17 cellular contexts compared by ENCODE assay signal in the genomic region with DNA sequence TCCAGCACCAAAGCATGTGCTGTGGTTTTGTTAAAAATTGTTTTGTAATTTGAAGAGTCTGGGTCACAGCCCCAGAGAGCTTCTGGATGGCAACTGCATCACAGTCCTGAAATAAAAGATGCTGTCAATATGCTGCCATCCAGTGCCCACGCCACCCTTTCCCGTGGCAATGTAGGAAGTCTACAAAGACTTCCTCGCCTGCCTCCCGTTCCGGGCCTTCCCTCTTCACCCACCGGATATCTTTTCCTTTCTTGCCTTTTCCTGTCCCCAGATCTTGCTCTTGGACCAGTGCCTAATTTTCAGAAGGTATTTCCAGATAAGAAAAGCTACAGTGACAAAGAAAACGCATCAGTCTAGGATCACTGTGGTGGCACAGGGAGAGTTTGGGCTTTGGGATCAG.
"Had no signal": no experiment of that assay in that cellular context is flagged by ENCODE, and none has a peak within 500 bp of the region (broad histone marks: within the 10 kb centered on the region; RNA-seq: fewer than 3 reads in every experiment).

No MANE protein-coding gene starts in this region.

- DNase-seq: activated B cell treated with CpG ODN at 0.5 μM for 24 hours; activated CD4-positive, alpha-beta memory T cell treated with anti-CD3 and anti-CD28 coated beads for 36 hours; activated CD4-positive, alpha-beta T cell treated with anti-CD3 and anti-CD28 coated beads for 4 hours; activated CD8-positive, alpha-beta memory T cell treated with anti-CD3 and anti-CD28 coated beads, Interleukin-2, amount 10 ng/mL, durations not matched to agents 7 days and 5 days; activated naive CD4-positive, alpha-beta T cell treated with anti-CD3 and anti-CD28 coated beads, Interleukin-2, amount 10 ng/mL, durations not matched to agents 7 days and 5 days; activated naive CD8-positive, alpha-beta T cell treated with anti-CD3 and anti-CD28 coated beads, Interleukin-2, amount 50 U/mL, for 24 hours; aorta; effector CD8-positive, alpha-beta T cell; left colon; naive B cell; stimulated activated naive CD8-positive, alpha-beta T cell treated with anti-CD3 and anti-CD28 coated beads, Interleukin-15, Interleukin-2, amounts not matched to agents 100 U/mL and 50 U/mL, for 24 hours; substantia nigra; SW 1271; upper lobe of left lung had no signal

- H3K27ac Mint-ChIP-seq: activated B cell treated with CpG ODN at 0.5 μM for 24 hours; activated CD4-positive, alpha-beta memory T cell treated with anti-CD3 and anti-CD28 coated beads for 36 hours; activated CD8-positive, alpha-beta memory T cell treated with anti-CD3 and anti-CD28 coated beads, Interleukin-2, amount 10 ng/mL, durations not matched to agents 7 days and 5 days; activated naive CD4-positive, alpha-beta T cell treated with anti-CD3 and anti-CD28 coated beads, Interleukin-2, amount 10 ng/mL, durations not matched to agents 7 days and 5 days; activated naive CD8-positive, alpha-beta T cell treated with anti-CD3 and anti-CD28 coated beads, Interleukin-2, amount 50 U/mL, for 24 hours; activated T-helper 2 cell treated with anti-CD3 and anti-CD28 coated beads, Interferon-gamma antibody, Interleukin-2, Interleukin-4, amounts not matched to agents 10 μg/mL and 5 μg/mL and 100 μg/mL, durations not matched to agents 14 hours and 24 hours and 36 hours had no signal

- H3K36me3 ChIP-seq: esophagus muscularis mucosa, upper lobe of left lung had no signal

- H3K27ac ChIP-seq: esophagus muscularis mucosa, parathyroid adenoma had no signal

- H3K27me3 Mint-ChIP-seq: activated B cell treated with CpG ODN at 0.5 μM for 24 hours; activated CD4-positive, alpha-beta memory T cell treated with anti-CD3 and anti-CD28 coated beads for 36 hours; activated CD8-positive, alpha-beta memory T cell treated with anti-CD3 and anti-CD28 coated beads, Interleukin-2, amount 10 ng/mL, durations not matched to agents 7 days and 5 days; activated naive CD4-positive, alpha-beta T cell treated with anti-CD3 and anti-CD28 coated beads, Interleukin-2, amount 10 ng/mL, durations not matched to agents 7 days and 5 days; activated naive CD8-positive, alpha-beta T cell treated with anti-CD3 and anti-CD28 coated beads, Interleukin-2, amount 50 U/mL, for 24 hours; naive B cell had no signal

- H3K4me1 Mint-ChIP-seq: activated B cell treated with CpG ODN at 0.5 μM for 24 hours; activated CD8-positive, alpha-beta memory T cell treated with anti-CD3 and anti-CD28 coated beads, Interleukin-2, amount 10 ng/mL, durations not matched to agents 7 days and 5 days; activated naive CD4-positive, alpha-beta T cell treated with anti-CD3 and anti-CD28 coated beads, Interleukin-2, amount 10 ng/mL, durations not matched to agents 7 days and 5 days; activated naive CD8-positive, alpha-beta T cell treated with anti-CD3 and anti-CD28 coated beads, Interleukin-2, amount 50 U/mL, for 24 hours; naive B cell had no signal

- H3K4me3 Mint-ChIP-seq: activated B cell treated with CpG ODN at 0.5 μM for 24 hours; activated CD4-positive, alpha-beta memory T cell treated with anti-CD3 and anti-CD28 coated beads for 36 hours; activated CD8-positive, alpha-beta memory T cell treated with anti-CD3 and anti-CD28 coated beads, Interleukin-2, amount 10 ng/mL, durations not matched to agents 7 days and 5 days; activated naive CD4-positive, alpha-beta T cell treated with anti-CD3 and anti-CD28 coated beads, Interleukin-2, amount 10 ng/mL, durations not matched to agents 7 days and 5 days; activated naive CD8-positive, alpha-beta T cell treated with anti-CD3 and anti-CD28 coated beads, Interleukin-2, amount 50 U/mL, for 24 hours; naive B cell had no signal

- H3K36me3 Mint-ChIP-seq: activated CD4-positive, alpha-beta memory T cell treated with anti-CD3 and anti-CD28 coated beads for 36 hours; activated CD8-positive, alpha-beta memory T cell treated with anti-CD3 and anti-CD28 coated beads, Interleukin-2, amount 10 ng/mL, durations not matched to agents 7 days and 5 days; activated naive CD4-positive, alpha-beta T cell treated with anti-CD3 and anti-CD28 coated beads, Interleukin-2, amount 10 ng/mL, durations not matched to agents 7 days and 5 days had no signal

- H2AFZ ChIP-seq: parathyroid adenoma had no signal

- H3K9me3 ChIP-seq: esophagus muscularis mucosa, upper lobe of left lung had no signal

- H3K27me3 ChIP-seq: esophagus muscularis mucosa, upper lobe of left lung had no signal

- H3K9ac ChIP-seq: parathyroid adenoma had no signal

- H3K79me2 ChIP-seq: parathyroid adenoma had no signal

- H3K4me3 ChIP-seq: esophagus muscularis mucosa, upper lobe of left lung had no signal

- ATAC-seq: activated CD8-positive, alpha-beta memory T cell treated with anti-CD3 and anti-CD28 coated beads, Interleukin-2, amount 10 ng/mL, durations not matched to agents 7 days and 5 days; activated naive CD8-positive, alpha-beta T cell treated with anti-CD3 and anti-CD28 coated beads, Interleukin-2, amount 50 U/mL, for 24 hours; left colon; stimulated activated naive CD8-positive, alpha-beta T cell treated with anti-CD3 and anti-CD28 coated beads, Interleukin-15, Interleukin-2, amounts not matched to agents 100 U/mL and 50 U/mL, for 24 hours had no signal

- H3K4me1 ChIP-seq: parathyroid adenoma had no signal

- H3K9me3 Mint-ChIP-seq: activated B cell treated with CpG ODN at 0.5 μM for 24 hours had no signal
